ENCODE assay signal across 7 cellular contexts in the genomic region with DNA sequence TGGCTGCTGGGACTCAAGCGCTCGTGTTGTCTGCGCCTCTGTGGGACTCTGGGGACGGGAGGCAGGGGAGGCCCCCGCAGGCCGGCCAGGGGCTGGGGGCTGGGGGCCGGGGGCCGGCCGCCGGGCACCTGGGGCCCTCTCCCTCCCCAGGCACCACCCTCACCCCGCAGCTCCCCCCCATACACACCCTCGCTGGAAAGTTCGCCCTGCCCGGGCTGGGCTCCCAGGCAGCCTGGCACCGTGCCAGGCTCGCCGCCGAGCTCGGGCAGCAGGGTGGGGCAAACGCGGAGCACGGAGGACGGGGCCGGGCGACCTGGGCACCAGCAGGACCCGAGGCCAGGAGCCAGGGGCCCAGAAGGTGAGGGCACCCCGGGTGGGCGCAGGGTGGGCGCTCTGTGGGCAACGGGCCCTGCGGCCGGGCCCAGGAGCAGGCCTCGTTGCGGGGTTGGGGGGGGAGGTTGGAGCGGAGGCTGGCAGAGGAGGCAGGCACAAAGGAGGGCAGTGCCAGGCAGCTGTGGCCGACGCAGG.
A peak's percentile ranks its signal among the peaks of the same experiment; 100 is the strongest.
DNase-seq lines count a peak whose midpoint lies in the region; ATAC-seq and TF ChIP-seq lines count a peak whose summit lies in the region.

No MANE protein-coding gene starts in this region.

- H3K4me2 ChIP-seq in OCI-LY1 (ENCODE audit: low read length) (peak overlapping the region; percentile 70), osteoblast (ENCODE audit: insufficient read depth, low read length) (peak overlapping the region; percentile 95)

- H2AFZ ChIP-seq in OCI-LY1 (ENCODE audit: low read length) (no peak overlapping the region), osteoblast (ENCODE audit: low read length) (no peak overlapping the region)

- peak overlapping the region; percentile 98 for H3K27ac ChIP-seq in OCI-LY1 (ENCODE audit: low read depth, low read length, poor library complexity, severe bottlenecking)
- peak overlapping the region; percentile 76 for H3K27ac ChIP-seq in osteoblast (ENCODE audit: low read depth, low read length)

- no peak for TF ChIP-seq CTCF in GM13977 (IDR thresholded peaks at IDR 0.05; ENCODE audit: extremely low read depth, insufficient read depth, missing control alignments)
- no peak for TF ChIP-seq CTCF in OCI-LY1 (IDR thresholded peaks at IDR 0.05; ENCODE audit: low read length)
- no peak for TF ChIP-seq CTCF in fibroblast of villous mesenchyme (IDR thresholded peaks at IDR 0.05; ENCODE audit: insufficient read depth, low read depth, low read length)
- TF ChIP-seq CTCF in osteoblast (IDR thresholded peaks at IDR 0.05; ENCODE audit: extremely low read depth, low read depth, low read length), result no peak

- H3F3A ChIP-seq in OCI-LY1 (ENCODE audit: insufficient read depth, low read length), result no peaks in the 10 kb centered on the region

- H3K79me2 ChIP-seq in OCI-LY1 (ENCODE audit: insufficient read depth, low read length), result peaks cover 20% of the 10 kb centered on the region
- H3K79me2 ChIP-seq in osteoblast (ENCODE audit: insufficient read depth, low read length), result peaks cover 96% of the 10 kb centered on the region

- H3K9me3 ChIP-seq in OCI-LY1 (ENCODE audit: low read length) (no peaks in the 10 kb centered on the region), osteoblast (ENCODE audit: low read depth, low read length) (no peaks in the 10 kb centered on the region)

- no peak for ATAC-seq in GM18502 (IDR thresholded peaks at IDR 0.05; ENCODE audit: poor library complexity, unreplicated experiment)

- H3K4me3 ChIP-seq in OCI-LY1 (ENCODE audit: low read depth, low read length, poor library complexity, severe bottlenecking) (peak overlapping the region; percentile 81), fibroblast of villous mesenchyme (ENCODE audit: low read depth, low read length) (peak overlapping the region; percentile 64), osteoblast (ENCODE audit: insufficient read depth, low read length) (peak overlapping the region; percentile 75)

- H3K27me3 ChIP-seq in OCI-LY1 (ENCODE audit: insufficient read depth, low read length), result no peaks in the 10 kb centered on the region
- H3K27me3 ChIP-seq in osteoblast (ENCODE audit: insufficient read depth, low read length), result no peaks in the 10 kb centered on the region

- H4K20me1 ChIP-seq in OCI-LY1 (ENCODE audit: insufficient read depth, low read length), result no peaks in the 10 kb centered on the region
- H4K20me1 ChIP-seq in osteoblast (ENCODE audit: insufficient read depth, low read length), result no peaks in the 10 kb centered on the region

- peak; percentile 76 for DNase-seq in GM13977 (ENCODE audit: low spot score)
- DNase-seq in activated effector memory CD4-positive, alpha-beta T cell treated with anti-CD3 and anti-CD28 coated beads, Interleukin-2, amount 50 U/mL, for 16 hours, result peak; percentile 84
- DNase-seq in fibroblast of villous mesenchyme (ENCODE audit: low read depth), result peak; percentile 70
- peak; percentile 97 for DNase-seq in osteoblast (ENCODE audit: insufficient read length, low spot score, missing footprints)
- no peak for DNase-seq in NCI-H1092 treated with DMSO at 0.1 percent for 48 hours (lab: John Stamatoyannopoulos, UW)

- no peaks in the 10 kb centered on the region for H3K9me2 ChIP-seq in OCI-LY1 (ENCODE audit: low read depth, low read length)

- H3K36me3 ChIP-seq in OCI-LY1 (ENCODE audit: insufficient read depth, low read length), result no peaks in the 10 kb centered on the region
- peaks cover 9% of the 10 kb centered on the region for H3K36me3 ChIP-seq in osteoblast (ENCODE audit: insufficient read depth, low read length)

- H3K4me1 ChIP-seq in OCI-LY1 (ENCODE audit: insufficient read depth, low read length, severe bottlenecking), result peaks cover 57% of the 10 kb centered on the region
- peaks cover 54% of the 10 kb centered on the region for H3K4me1 ChIP-seq in osteoblast (ENCODE audit: insufficient read depth, low read length)

- H3K9ac ChIP-seq in OCI-LY1 (ENCODE audit: low read length), result peak overlapping the region; percentile 93

- in situ Hi-C loops in GM13977 (cut with MboI; ENCODE audit: low pct_unique_long_range_greater_than_20kb, low sequenced_read_pairs, unreplicated experiment), result no loop called here
